1 cellular context compared by ENCODE assay signal in genomic region chr12:57451233-57451778, GRCh38.
A peak's percentile ranks its signal among the peaks of the same experiment; 100 is the strongest.
TF ChIP-seq lines count a peak whose summit lies in the region.

No MANE protein-coding gene starts in this region.

TF ChIP-seq in HepG2, 621 proteins besides CTCF, POLR2A, EP300 and RAD21 (continued from another document and continues in another):
- TF ChIP-seq ZNF460 (CRISPR knock-in tag; IDR thresholded peaks at IDR 0.05; ENCODE audit: borderline replicate concordance) (peak; percentile 31; the same call in 1 of the 2 replicates), ZNF30 (CRISPR knock-in tag; IDR thresholded peaks at IDR 0.05) (no peak), SRSF4 (IDR thresholded peaks at IDR 0.05; ENCODE audit: low read depth, low read length, poor library complexity, severe bottlenecking) (no peak), SALL1 (CRISPR knock-in tag; IDR thresholded peaks at IDR 0.05) (peak; percentile 99), MED8 (CRISPR knock-in tag; IDR thresholded peaks at IDR 0.05; ENCODE audit: insufficient replicate concordance) (no peak), ZNF629 (CRISPR knock-in tag; conservative IDR thresholded peaks at IDR 0.05) (no peak; the same call in 1 of the 2 replicates), CENPT (CRISPR knock-in tag; IDR thresholded peaks at IDR 0.05; ENCODE audit: low read depth) (no peak), SYNCRIP (IDR thresholded peaks at IDR 0.05; ENCODE audit: insufficient read depth, low read depth, low read length) (no peak), ZC3H13 (CRISPR knock-in tag; IDR thresholded peaks at IDR 0.05) (no peak), IKZF5 (CRISPR knock-in tag; IDR thresholded peaks at IDR 0.05) (peak; percentile 96; the same call in 1 of the 2 replicates), CBFB (CRISPR knock-in tag; IDR thresholded peaks at IDR 0.05) (peak; percentile 83), HDAC1 (CRISPR knock-in tag; IDR thresholded peaks at IDR 0.05) (peak; percentile 97), TARDBP (CRISPR knock-in tag; IDR thresholded peaks at IDR 0.05) (peak; percentile 99), HMGA1 (CRISPR knock-in tag; conservative IDR thresholded peaks at IDR 0.05) (no peak), NR0B2 (CRISPR knock-in tag; IDR thresholded peaks at IDR 0.05) (no peak), ZNF224 (CRISPR knock-in tag; IDR thresholded peaks at IDR 0.05) (peak; percentile 69; the same call in 1 of the 2 replicates), BRD4 (CRISPR knock-in tag; IDR thresholded peaks at IDR 0.05) (peak; percentile 65; the same call in 1 of the 2 replicates), ETV5 (CRISPR knock-in tag; IDR thresholded peaks at IDR 0.05; ENCODE audit: borderline replicate concordance) (peak; percentile 80; the same call in 1 of the 2 replicates), SOX5 (CRISPR knock-in tag; IDR thresholded peaks at IDR 0.05; ENCODE audit: borderline replicate concordance) (peak; percentile 89), ZNF746 (CRISPR knock-in tag; IDR thresholded peaks at IDR 0.05) (peak; percentile 100), ZNF558 (CRISPR knock-in tag; IDR thresholded peaks at IDR 0.05; ENCODE audit: borderline replicate concordance) (peak; percentile 80; the same call in 1 of the 2 replicates), ZBTB21 (CRISPR knock-in tag; IDR thresholded peaks at IDR 0.05) (peak; percentile 58; the same call in 1 of the 2 replicates), SMAD1 (CRISPR knock-in tag; IDR thresholded peaks at IDR 0.05; ENCODE audit: borderline replicate concordance, low read depth) (peak; percentile 56; the same call in 1 of the 2 replicates), SSRP1 (CRISPR knock-in tag; IDR thresholded peaks at IDR 0.05) (0 out of 2 replicates have a peak, but pooled peaks have one; percentile 83), STAG1 (CRISPR knock-in tag; IDR thresholded peaks at IDR 0.05) (no peak), ZNF17 (CRISPR knock-in tag; IDR thresholded peaks at IDR 0.05) (no peak), ELF1 (CRISPR knock-in tag; IDR thresholded peaks at IDR 0.05) (peak; percentile 64), ZNF841 (CRISPR knock-in tag; IDR thresholded peaks at IDR 0.05; ENCODE audit: borderline replicate concordance) (no peak), ELF3 (CRISPR knock-in tag; IDR thresholded peaks at IDR 0.05) (peak; percentile 89), ZNF326 (CRISPR knock-in tag; IDR thresholded peaks at IDR 0.05; ENCODE audit: borderline replicate concordance) (no peak), ZNF788 (CRISPR knock-in tag; IDR thresholded peaks at IDR 0.05; ENCODE audit: borderline replicate concordance) (peak; percentile 97; the same call in 1 of the 2 replicates), ZNF724P (CRISPR knock-in tag; IDR thresholded peaks at IDR 0.05; ENCODE audit: borderline replicate concordance) (no peak), ZFP91 (CRISPR knock-in tag; IDR thresholded peaks at IDR 0.05; ENCODE audit: borderline replicate concordance) (peak; percentile 72), ZNF891 (CRISPR knock-in tag; IDR thresholded peaks at IDR 0.05) (0 out of 2 replicates have a peak, but pooled peaks have one; percentile 46), REXO4 (CRISPR knock-in tag; IDR thresholded peaks at IDR 0.05; ENCODE audit: borderline replicate concordance) (no peak), REPIN1 (CRISPR knock-in tag; IDR thresholded peaks at IDR 0.05; ENCODE audit: borderline replicate concordance, low read depth) (peak; percentile 97; the same call in 1 of the 2 replicates), NR2C2 (CRISPR knock-in tag; IDR thresholded peaks at IDR 0.05; ENCODE audit: borderline replicate concordance) (peak; percentile 89), YY1 (IDR thresholded peaks at IDR 0.05; ENCODE audit: insufficient read depth, insufficient replicate concordance, low read depth, low read length) (peak; percentile 50), ZNF263 (CRISPR knock-in tag; IDR thresholded peaks at IDR 0.05) (peak; percentile 92), ZMYM2 (CRISPR knock-in tag; IDR thresholded peaks at IDR 0.05) (peak; percentile 69; the same call in 1 of the 2 replicates), BCL6 (CRISPR knock-in tag; IDR thresholded peaks at IDR 0.05) (peak; percentile 98), ZNF251 (CRISPR knock-in tag; IDR thresholded peaks at IDR 0.05) (no peak), GTF3A (CRISPR knock-in tag; conservative IDR thresholded peaks at IDR 0.05) (peak; percentile 94), HIVEP1 (CRISPR knock-in tag; IDR thresholded peaks at IDR 0.05) (peak; percentile 99), ZNF20 (CRISPR knock-in tag; IDR thresholded peaks at IDR 0.05) (no peak), TBX2 (CRISPR knock-in tag; IDR thresholded peaks at IDR 0.05; ENCODE audit: borderline replicate concordance) (peak; percentile 93), MXI1 (IDR thresholded peaks at IDR 0.05; ENCODE audit: borderline replicate concordance, low read depth, low read length) (peak; percentile 90; the same call in 1 of the 3 replicates)
- TF ChIP-seq, protein P1, sequence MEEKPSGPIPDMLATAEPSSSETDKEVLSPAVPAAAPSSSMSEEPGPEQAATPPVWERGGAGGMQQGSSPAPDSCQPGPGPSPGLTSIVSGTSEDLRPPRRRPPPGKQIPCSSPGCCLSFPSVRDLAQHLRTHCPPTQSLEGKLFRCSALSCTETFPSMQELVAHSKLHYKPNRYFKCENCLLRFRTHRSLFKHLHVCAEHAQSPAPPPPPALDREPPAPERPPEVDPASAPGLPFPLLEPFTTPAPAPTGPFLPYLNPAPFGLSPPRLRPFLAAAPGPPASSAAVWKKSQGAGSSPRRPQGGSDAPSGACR (CRISPR knock-in tag; IDR thresholded peaks at IDR 0.05) = peak; percentile 90; the same call in 1 of the 2 replicates
- TF ChIP-seq, protein P2, sequence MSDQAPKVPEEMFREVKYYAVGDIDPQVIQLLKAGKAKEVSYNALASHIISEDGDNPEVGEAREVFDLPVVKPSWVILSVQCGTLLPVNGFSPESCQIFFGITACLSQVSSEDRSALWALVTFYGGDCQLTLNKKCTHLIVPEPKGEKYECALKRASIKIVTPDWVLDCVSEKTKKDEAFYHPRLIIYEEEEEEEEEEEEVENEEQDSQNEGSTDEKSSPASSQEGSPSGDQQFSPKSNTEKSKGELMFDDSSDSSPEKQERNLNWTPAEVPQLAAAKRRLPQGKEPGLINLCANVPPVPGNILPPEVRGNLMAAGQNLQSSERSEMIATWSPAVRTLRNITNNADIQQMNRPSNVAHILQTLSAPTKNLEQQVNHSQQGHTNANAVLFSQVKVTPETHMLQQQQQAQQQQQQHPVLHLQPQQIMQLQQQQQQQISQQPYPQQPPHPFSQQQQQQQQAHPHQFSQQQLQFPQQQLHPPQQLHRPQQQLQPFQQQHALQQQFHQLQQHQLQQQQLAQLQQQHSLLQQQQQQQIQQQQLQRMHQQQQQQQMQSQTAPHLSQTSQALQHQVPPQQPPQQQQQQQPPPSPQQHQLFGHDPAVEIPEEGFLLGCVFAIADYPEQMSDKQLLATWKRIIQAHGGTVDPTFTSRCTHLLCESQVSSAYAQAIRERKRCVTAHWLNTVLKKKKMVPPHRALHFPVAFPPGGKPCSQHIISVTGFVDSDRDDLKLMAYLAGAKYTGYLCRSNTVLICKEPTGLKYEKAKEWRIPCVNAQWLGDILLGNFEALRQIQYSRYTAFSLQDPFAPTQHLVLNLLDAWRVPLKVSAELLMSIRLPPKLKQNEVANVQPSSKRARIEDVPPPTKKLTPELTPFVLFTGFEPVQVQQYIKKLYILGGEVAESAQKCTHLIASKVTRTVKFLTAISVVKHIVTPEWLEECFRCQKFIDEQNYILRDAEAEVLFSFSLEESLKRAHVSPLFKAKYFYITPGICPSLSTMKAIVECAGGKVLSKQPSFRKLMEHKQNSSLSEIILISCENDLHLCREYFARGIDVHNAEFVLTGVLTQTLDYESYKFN (CRISPR knock-in tag; conservative IDR thresholded peaks at IDR 0.05) = peak; percentile 99
- TF ChIP-seq, protein P3, sequence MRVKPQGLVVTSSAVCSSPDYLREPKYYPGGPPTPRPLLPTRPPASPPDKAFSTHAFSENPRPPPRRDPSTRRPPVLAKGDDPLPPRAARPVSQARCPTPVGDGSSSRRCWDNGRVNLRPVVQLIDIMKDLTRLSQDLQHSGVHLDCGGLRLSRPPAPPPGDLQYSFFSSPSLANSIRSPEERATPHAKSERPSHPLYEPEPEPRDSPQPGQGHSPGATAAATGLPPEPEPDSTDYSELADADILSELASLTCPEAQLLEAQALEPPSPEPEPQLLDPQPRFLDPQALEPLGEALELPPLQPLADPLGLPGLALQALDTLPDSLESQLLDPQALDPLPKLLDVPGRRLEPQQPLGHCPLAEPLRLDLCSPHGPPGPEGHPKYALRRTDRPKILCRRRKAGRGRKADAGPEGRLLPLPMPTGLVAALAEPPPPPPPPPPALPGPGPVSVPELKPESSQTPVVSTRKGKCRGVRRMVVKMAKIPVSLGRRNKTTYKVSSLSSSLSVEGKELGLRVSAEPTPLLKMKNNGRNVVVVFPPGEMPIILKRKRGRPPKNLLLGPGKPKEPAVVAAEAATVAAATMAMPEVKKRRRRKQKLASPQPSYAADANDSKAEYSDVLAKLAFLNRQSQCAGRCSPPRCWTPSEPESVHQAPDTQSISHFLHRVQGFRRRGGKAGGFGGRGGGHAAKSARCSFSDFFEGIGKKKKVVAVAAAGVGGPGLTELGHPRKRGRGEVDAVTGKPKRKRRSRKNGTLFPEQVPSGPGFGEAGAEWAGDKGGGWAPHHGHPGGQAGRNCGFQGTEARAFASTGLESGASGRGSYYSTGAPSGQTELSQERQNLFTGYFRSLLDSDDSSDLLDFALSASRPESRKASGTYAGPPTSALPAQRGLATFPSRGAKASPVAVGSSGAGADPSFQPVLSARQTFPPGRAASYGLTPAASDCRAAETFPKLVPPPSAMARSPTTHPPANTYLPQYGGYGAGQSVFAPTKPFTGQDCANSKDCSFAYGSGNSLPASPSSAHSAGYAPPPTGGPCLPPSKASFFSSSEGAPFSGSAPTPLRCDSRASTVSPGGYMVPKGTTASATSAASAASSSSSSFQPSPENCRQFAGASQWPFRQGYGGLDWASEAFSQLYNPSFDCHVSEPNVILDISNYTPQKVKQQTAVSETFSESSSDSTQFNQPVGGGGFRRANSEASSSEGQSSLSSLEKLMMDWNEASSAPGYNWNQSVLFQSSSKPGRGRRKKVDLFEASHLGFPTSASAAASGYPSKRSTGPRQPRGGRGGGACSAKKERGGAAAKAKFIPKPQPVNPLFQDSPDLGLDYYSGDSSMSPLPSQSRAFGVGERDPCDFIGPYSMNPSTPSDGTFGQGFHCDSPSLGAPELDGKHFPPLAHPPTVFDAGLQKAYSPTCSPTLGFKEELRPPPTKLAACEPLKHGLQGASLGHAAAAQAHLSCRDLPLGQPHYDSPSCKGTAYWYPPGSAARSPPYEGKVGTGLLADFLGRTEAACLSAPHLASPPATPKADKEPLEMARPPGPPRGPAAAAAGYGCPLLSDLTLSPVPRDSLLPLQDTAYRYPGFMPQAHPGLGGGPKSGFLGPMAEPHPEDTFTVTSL (CRISPR knock-in tag; IDR thresholded peaks at IDR 0.05; ENCODE audit: borderline replicate concordance) = peak; percentile 97
- TF ChIP-seq, protein P4, sequence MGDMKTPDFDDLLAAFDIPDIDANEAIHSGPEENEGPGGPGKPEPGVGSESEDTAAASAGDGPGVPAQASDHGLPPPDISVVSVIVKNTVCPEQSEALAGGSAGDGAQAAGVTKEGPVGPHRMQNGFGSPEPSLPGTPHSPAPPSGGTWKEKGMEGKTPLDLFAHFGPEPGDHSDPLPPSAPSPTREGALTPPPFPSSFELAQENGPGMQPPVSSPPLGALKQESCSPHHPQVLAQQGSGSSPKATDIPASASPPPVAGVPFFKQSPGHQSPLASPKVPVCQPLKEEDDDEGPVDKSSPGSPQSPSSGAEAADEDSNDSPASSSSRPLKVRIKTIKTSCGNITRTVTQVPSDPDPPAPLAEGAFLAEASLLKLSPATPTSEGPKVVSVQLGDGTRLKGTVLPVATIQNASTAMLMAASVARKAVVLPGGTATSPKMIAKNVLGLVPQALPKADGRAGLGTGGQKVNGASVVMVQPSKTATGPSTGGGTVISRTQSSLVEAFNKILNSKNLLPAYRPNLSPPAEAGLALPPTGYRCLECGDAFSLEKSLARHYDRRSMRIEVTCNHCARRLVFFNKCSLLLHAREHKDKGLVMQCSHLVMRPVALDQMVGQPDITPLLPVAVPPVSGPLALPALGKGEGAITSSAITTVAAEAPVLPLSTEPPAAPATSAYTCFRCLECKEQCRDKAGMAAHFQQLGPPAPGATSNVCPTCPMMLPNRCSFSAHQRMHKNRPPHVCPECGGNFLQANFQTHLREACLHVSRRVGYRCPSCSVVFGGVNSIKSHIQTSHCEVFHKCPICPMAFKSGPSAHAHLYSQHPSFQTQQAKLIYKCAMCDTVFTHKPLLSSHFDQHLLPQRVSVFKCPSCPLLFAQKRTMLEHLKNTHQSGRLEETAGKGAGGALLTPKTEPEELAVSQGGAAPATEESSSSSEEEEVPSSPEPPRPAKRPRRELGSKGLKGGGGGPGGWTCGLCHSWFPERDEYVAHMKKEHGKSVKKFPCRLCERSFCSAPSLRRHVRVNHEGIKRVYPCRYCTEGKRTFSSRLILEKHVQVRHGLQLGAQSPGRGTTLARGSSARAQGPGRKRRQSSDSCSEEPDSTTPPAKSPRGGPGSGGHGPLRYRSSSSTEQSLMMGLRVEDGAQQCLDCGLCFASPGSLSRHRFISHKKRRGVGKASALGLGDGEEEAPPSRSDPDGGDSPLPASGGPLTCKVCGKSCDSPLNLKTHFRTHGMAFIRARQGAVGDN (CRISPR knock-in tag; IDR thresholded peaks at IDR 0.05) = peak; percentile 92
